Comparison of ENCODE assay signal across 20 cellular contexts in genomic region chr10:17144032-17144431, GRCh38. TPM values are rescaled to one million over a fixed set of nuclear protein-coding genes. Genes with fewer than 3 reads are reported as not detected.
A peak's percentile ranks its signal among the peaks of the same experiment; 100 is the strongest.
DNase-seq lines count a peak whose midpoint lies in the region; ATAC-seq, FAIRE-seq and TF ChIP-seq lines count a peak whose summit lies in the region.
"Had no signal": no experiment of that assay in that cellular context is flagged by ENCODE, and none has a peak within 500 bp of the region (broad histone marks: within the 10 kb centered on the region; RNA-seq: fewer than 3 reads in every experiment).

No MANE protein-coding gene starts in this region.

- no peak overlapping the region for H3K4me3 Mint-ChIP-seq in activated CD4-positive, alpha-beta T cell treated with anti-CD3 and anti-CD28 coated beads, Interleukin-2, amount 10 ng/mL, durations not matched to agents 24 days and 14 days
- no peak overlapping the region for H3K4me3 Mint-ChIP-seq in activated naive CD8-positive, alpha-beta T cell
- H3K4me3 Mint-ChIP-seq in effector memory CD8-positive, alpha-beta T cell: no peak overlapping the region
- H3K4me3 Mint-ChIP-seq: CD8-positive, alpha-beta memory T cell had no signal

- DNase-seq in activated CD4-positive, alpha-beta T cell treated with anti-CD3 and anti-CD28 coated beads, Interleukin-2, amount 10 ng/mL, durations not matched to agents 24 days and 14 days: peak; percentile 33
- DNase-seq in activated CD4-positive, alpha-beta T cell treated with anti-CD3 and anti-CD28 coated beads for 4 hours: no peak
- DNase-seq in NCI-H526 treated with DMSO at 0.1 percent for 48 hours (lab: John Stamatoyannopoulos, UW) (peak; percentile 47), middle frontal gyrus (ENCODE audit: extremely low spot score, low spot score) (no peak), erythroblast (lab: John Stamatoyannopoulos, UW) (no peak)
- no peak for DNase-seq in effector memory CD8-positive, alpha-beta T cell
- DNase-seq: CD8-positive, alpha-beta memory T cell; DND-41; NCI-H2029; NCI-H2171; NCI-H446; NCI-H748 treated with DMSO at 0.1 percent for 48 hours; Right ventricle myocardium superior had no signal

- H3K27me3 Mint-ChIP-seq in activated CD4-positive, alpha-beta T cell treated with anti-CD3 and anti-CD28 coated beads, Interleukin-2, amount 10 ng/mL, durations not matched to agents 24 days and 14 days: peaks cover 8% of the 10 kb centered on the region
- H3K27me3 Mint-ChIP-seq in activated naive CD8-positive, alpha-beta T cell: no peaks in the 10 kb centered on the region
- H3K27me3 Mint-ChIP-seq in effector memory CD8-positive, alpha-beta T cell: no peaks in the 10 kb centered on the region
- H3K27me3 Mint-ChIP-seq: CD8-positive, alpha-beta memory T cell had no signal

- peaks cover 23% of the 10 kb centered on the region for H3K4me1 Mint-ChIP-seq in activated CD4-positive, alpha-beta T cell treated with anti-CD3 and anti-CD28 coated beads, Interleukin-2, amount 10 ng/mL, durations not matched to agents 24 days and 14 days
- peaks cover 32% of the 10 kb centered on the region for H3K4me1 Mint-ChIP-seq in activated naive CD8-positive, alpha-beta T cell (ENCODE audit: low read depth)
- H3K4me1 Mint-ChIP-seq in effector memory CD8-positive, alpha-beta T cell (ENCODE audit: low read depth in 2 of 2): peaks cover 7 to 8% of the 10 kb centered on the region in 2 donors

- ATAC-seq in effector memory CD8-positive, alpha-beta T cell (replicated peaks): no peak
- ATAC-seq: HCT116 had no signal

- no peak overlapping the region for H3K27ac Mint-ChIP-seq in activated CD4-positive, alpha-beta T cell treated with anti-CD3 and anti-CD28 coated beads, Interleukin-2, amount 10 ng/mL, durations not matched to agents 24 days and 14 days
- H3K27ac Mint-ChIP-seq in activated naive CD8-positive, alpha-beta T cell: peak overlapping the region; percentile 58
- no peak overlapping the region for H3K27ac Mint-ChIP-seq in effector memory CD8-positive, alpha-beta T cell

- no peak for TF ChIP-seq POLR2A in erythroblast (IDR thresholded peaks at IDR 0.05; ENCODE audit: low read length)

- intact Hi-C loops in activated CD4-positive, alpha-beta T cell treated with anti-CD3 and anti-CD28 coated beads, Interleukin-2, amount 10 ng/mL, durations not matched to agents 24 days and 14 days (cut with micrococcal nuclease): loop anchor here (1.0 to 5.0 kb wide), 6 partner anchors 57 to 142 kb away; partner anchors contain the start of genes TRDMT1 and VIM

- H3K36me3 Mint-ChIP-seq in activated CD4-positive, alpha-beta T cell treated with anti-CD3 and anti-CD28 coated beads, Interleukin-2, amount 10 ng/mL, durations not matched to agents 24 days and 14 days (ENCODE audit: low read depth): peaks cover 7% of the 10 kb centered on the region
- peaks cover 9% of the 10 kb centered on the region for H3K36me3 Mint-ChIP-seq in activated naive CD8-positive, alpha-beta T cell
- peaks cover 4% of the 10 kb centered on the region for H3K36me3 Mint-ChIP-seq in effector memory CD8-positive, alpha-beta T cell (ENCODE audit: insufficient read depth)

- peak; percentile 92 for FAIRE-seq in islet of Langerhans (lab: Jason Lieb, UNC)
- FAIRE-seq: A204.1, D721Med, G401.6, RCC 7860 had no signal

- peaks cover 12% of the 10 kb centered on the region for H3K9me3 Mint-ChIP-seq in activated CD4-positive, alpha-beta T cell treated with anti-CD3 and anti-CD28 coated beads, Interleukin-2, amount 10 ng/mL, durations not matched to agents 24 days and 14 days
- H3K9me3 Mint-ChIP-seq in activated naive CD8-positive, alpha-beta T cell (ENCODE audit: low read depth): peaks cover 3% of the 10 kb centered on the region
- peaks cover 0 to 2% of the 10 kb centered on the region in 2 donors for H3K9me3 Mint-ChIP-seq in effector memory CD8-positive, alpha-beta T cell

RNA-seq across cellular contexts. Expression of gene CUBN, which starts 14.4 kb away (rescaled TPM):
- total RNA-seq in activated CD4-positive, alpha-beta T cell treated with anti-CD3 and anti-CD28 coated beads, Interleukin-2, amount 10 ng/mL, durations not matched to agents 24 days and 14 days: 0.07 and 0.40 TPM in 2 replicates

RNA-seq across cellular contexts. Expression of gene TRDMT1, which starts 57.4 kb away (rescaled TPM):
- 3.9 and 5.6 TPM in 2 replicates for total RNA-seq in activated CD4-positive, alpha-beta T cell treated with anti-CD3 and anti-CD28 coated beads, Interleukin-2, amount 10 ng/mL, durations not matched to agents 24 days and 14 days

Comparison
In these comparisons a context has a peak if more than half of its experiments do, and no peak if none do; other contexts are left out.
1. DNase-seq: peak in activated CD4-positive, alpha-beta T cell treated with anti-CD3 and anti-CD28 coated beads, Interleukin-2, amount 10 ng/mL, durations not matched to agents 24 days and 14 days (single experiment) and NCI-H526 treated with DMSO at 0.1 percent for 48 hours (single experiment); none in activated CD4-positive, alpha-beta T cell treated with anti-CD3 and anti-CD28 coated beads for 4 hours (0 of 2), middle frontal gyrus (single experiment), erythroblast (0 of 2) and effector memory CD8-positive, alpha-beta T cell (0 of 3).